9 cellular contexts compared by ENCODE assay signal in the genomic region with DNA sequence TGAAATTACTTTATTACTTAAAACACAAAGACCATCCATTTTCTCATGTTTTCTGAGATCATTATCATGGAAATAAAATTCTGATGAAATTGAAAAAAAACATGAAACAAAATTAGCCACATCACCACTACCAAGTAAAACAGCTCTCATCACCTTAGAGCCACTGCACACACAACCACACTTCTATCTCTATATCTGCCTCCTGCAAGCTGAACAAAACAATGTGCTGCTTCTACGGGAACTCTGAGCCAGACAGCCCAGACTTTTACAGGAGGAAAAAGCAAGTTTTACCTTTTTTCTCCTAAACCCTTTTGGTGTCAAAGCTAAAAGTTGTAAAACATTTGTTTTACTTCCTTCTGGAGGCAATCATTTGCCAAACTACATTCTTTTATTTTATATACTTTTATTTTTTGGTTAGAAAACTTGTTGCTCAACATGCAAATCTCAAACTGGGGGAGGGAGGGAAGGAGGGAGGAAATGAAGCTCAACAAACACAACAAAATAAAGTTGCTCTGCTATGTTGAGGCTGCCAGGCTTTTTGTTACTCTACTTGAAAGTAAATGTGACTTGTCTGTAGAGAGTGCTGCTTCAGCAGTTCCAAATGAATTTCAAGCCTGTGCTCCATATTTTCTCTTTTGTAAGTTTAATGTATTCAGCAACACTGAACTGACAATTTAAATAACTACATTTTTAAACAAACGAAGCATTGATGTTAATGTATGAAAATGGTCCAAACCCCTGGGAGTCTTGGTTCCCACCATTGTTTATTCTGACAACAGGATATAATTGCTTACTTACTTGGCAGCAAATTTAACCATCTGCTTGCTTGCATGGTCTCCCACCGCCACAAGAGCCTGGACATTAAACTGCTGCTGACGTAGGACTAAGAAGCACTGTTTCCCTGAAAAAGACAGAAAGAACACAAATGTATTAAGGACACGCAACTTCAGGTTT. TPM values are rescaled to one million over a fixed set of nuclear protein-coding genes. Genes with fewer than 3 reads are reported as not detected.
DNase-seq lines count a peak whose midpoint lies in the region; ATAC-seq and TF ChIP-seq lines count a peak whose summit lies in the region.
"Had no signal": no experiment of that assay in that cellular context is flagged by ENCODE, and none has a peak within 500 bp of the region (broad histone marks: within the 10 kb centered on the region; RNA-seq: fewer than 3 reads in every experiment).

No MANE protein-coding gene starts in this region.

- no peak overlapping the region; the same call in 1 of the 2 replicates for H3K4me2 ChIP-seq in DND-41 (ENCODE audit: insufficient read depth, low read length)

- no peak overlapping the region for H3K4me3 ChIP-seq in DND-41 (ENCODE audit: low read depth in 1 of 2, low read length in 2 of 2)

- peaks cover 92% of the 10 kb centered on the region for H3K79me2 ChIP-seq in DND-41 (ENCODE audit: insufficient read depth, low read length)

- no peaks in the 10 kb centered on the region for H3K9me3 Mint-ChIP-seq in neural crest cell

- peak overlapping the region; percentile 50 for H3K27ac ChIP-seq in DND-41 (ENCODE audit: low read length)

- H3K4me3 Mint-ChIP-seq in neural crest cell, result no peak overlapping the region

- no peaks in the 10 kb centered on the region for H3K9me3 ChIP-seq in DND-41 (ENCODE audit: insufficient read depth, low read length, severe bottlenecking)

- peaks cover 68% of the 10 kb centered on the region for H3K36me3 ChIP-seq in DND-41 (ENCODE audit: insufficient read depth, low read length)

- peak overlapping the region; percentile 14; the same call in 1 of the 2 replicates for H3K9ac ChIP-seq in DND-41 (ENCODE audit: low read depth, low read length)

- peaks cover 40% of the 10 kb centered on the region for H3K4me1 Mint-ChIP-seq in neural crest cell

- H3K27ac Mint-ChIP-seq in neural crest cell (ENCODE audit: unreplicated experiment), result peak overlapping the region; percentile 54

- no peak for TF ChIP-seq CTCF in DND-41 (IDR thresholded peaks at IDR 0.05; ENCODE audit: borderline replicate concordance, extremely low read depth, low read length, poor library complexity, severe bottlenecking)
- no peak for TF ChIP-seq CTCF in neural crest cell (conservative IDR thresholded peaks at IDR 0.05)

- no peaks in the 10 kb centered on the region for H3K27me3 Mint-ChIP-seq in neural crest cell (ENCODE audit: low read depth)

- DNase-seq in DND-41 (no peak), NCI-H1694 (lab: John Stamatoyannopoulos, UW) (peak; percentile 24), brain pericyte (ENCODE audit: low read depth, low spot score) (peak; percentile 27), neural crest cell (ENCODE audit: low read depth, low spot score) (no peak), NCI-H128 (lab: John Stamatoyannopoulos, UW; ENCODE audit: unreplicated experiment) (no peak), NCI-H2029 (lab: John Stamatoyannopoulos, UW) (no peak), glomerular visceral epithelial cell (ENCODE audit: extremely low spot score) (no peak)

- H2AFZ ChIP-seq in DND-41 (ENCODE audit: low read depth, low read length), result no peak overlapping the region

- peaks cover 32% of the 10 kb centered on the region for H3K4me1 ChIP-seq in DND-41 (ENCODE audit: insufficient read depth, low read length)

- ATAC-seq in DND-41 (ENCODE audit: insufficient read depth, low read depth) (peak; percentile 83), GM19023 (IDR thresholded peaks at IDR 0.05; ENCODE audit: unreplicated experiment) (no peak)
- ATAC-seq: Panc1 had no signal

- H4K20me1 ChIP-seq in DND-41 (ENCODE audit: insufficient read depth, low read length), result peaks cover 5% of the 10 kb centered on the region; the same call in 1 of the 2 replicates

- H3K27me3 ChIP-seq in DND-41 (ENCODE audit: insufficient read depth, low read length, poor library complexity), result no peaks in the 10 kb centered on the region

- H3K36me3 Mint-ChIP-seq in neural crest cell (ENCODE audit: low read depth), result peaks cover 9% of the 10 kb centered on the region

RNA-seq across cellular contexts. Expression of a gene that starts 24.6 kb away (rescaled TPM):
- total RNA-seq in neural crest cell, result 73.8 and 91.1 TPM in 2 replicates

Comparison
In these comparisons a context has a peak if more than half of its experiments do, and no peak if none do; other contexts are left out.
1. DNase-seq: peak in NCI-H1694 (single experiment) and brain pericyte (single experiment); none in DND-41 (single experiment), neural crest cell (single experiment), NCI-H128 (single experiment), NCI-H2029 (single experiment) and glomerular visceral epithelial cell (single experiment).